In the genomic region with DNA sequence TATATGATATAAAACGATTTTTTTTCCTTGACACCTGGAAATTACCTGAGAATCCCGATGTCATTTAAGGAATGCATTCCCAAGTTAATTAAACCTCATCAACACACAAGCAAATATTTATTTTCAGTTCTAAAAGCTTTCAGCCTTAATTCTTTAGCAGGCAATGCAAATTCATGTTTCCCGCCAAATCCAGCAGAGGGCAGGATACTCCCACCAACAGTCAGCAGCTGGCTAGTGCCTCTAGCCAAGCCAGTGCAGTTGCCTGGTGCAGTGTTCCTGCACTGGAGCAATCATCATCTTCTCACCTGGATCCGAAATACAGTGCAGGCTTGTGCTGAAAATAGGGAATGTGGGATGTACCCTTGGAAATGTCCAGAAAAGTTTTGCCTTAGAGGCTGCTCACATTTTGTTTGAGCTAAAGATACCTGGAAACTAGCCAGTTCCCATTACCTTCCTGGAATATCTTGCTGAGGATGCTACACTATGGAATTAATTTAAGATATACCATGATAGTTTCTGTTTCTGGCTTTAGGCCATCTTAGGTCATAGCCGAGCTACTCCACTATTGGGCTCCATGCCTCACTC, we compare ENCODE assay signal across 8 cellular contexts. TPM values are rescaled to one million over a fixed set of nuclear protein-coding genes. Genes with fewer than 3 reads are reported as not detected.
DNase-seq lines count a peak whose midpoint lies in the region; ATAC-seq and TF ChIP-seq lines count a peak whose summit lies in the region.

No MANE protein-coding gene starts in this region.

- 13% methylated on average over 5 of the region's 5 CpGs for WGBS in hepatocyte (ENCODE audit: low lambda C conversion rate, missing lambda C conversion rate)

- no peaks in the 10 kb centered on the region for H3K9me3 ChIP-seq in ascending aorta
- no peaks in the 10 kb centered on the region for H3K9me3 ChIP-seq in hepatocyte (ENCODE audit: low read depth)

- H3K4me3 ChIP-seq in ascending aorta (no peak overlapping the region), hepatocyte (no peak overlapping the region)

- no peaks in the 10 kb centered on the region for H3K9me2 ChIP-seq in hepatocyte (replicated peaks; ENCODE audit: insufficient read depth)

- TF ChIP-seq CTCF in ascending aorta (IDR thresholded peaks at IDR 0.05), result peak; percentile 20 to 59 (median 58)
- peak; percentile 72 for TF ChIP-seq CTCF in hepatocyte (IDR thresholded peaks at IDR 0.05; ENCODE audit: poor library complexity)

- H3K27ac ChIP-seq in ascending aorta (no peak overlapping the region), hepatocyte (no peak overlapping the region)

- peak; percentile 98 for ATAC-seq in HG02623 (IDR thresholded peaks at IDR 0.05; ENCODE audit: unreplicated experiment)

- intact Hi-C loops in ascending aorta (cut with DNase I), result no loop called here

- H4K20me1 ChIP-seq in hepatocyte (ENCODE audit: insufficient read depth, poor library complexity, severe bottlenecking), result no peaks in the 10 kb centered on the region

- H3K79me2 ChIP-seq in hepatocyte, result no peaks in the 10 kb centered on the region

- H3K36me3 ChIP-seq in ascending aorta (no peaks in the 10 kb centered on the region), hepatocyte (replicated peaks; ENCODE audit: insufficient read depth, low read depth) (no peaks in the 10 kb centered on the region)

- no peak overlapping the region for H2AFZ ChIP-seq in hepatocyte

- DNase-seq in SIG-M5 treated with dmso at 0.1 percent for 504 hours (lab: John Stamatoyannopoulos, UW; ENCODE audit: unreplicated experiment) (peak; percentile 60), SIG-M5 (lab: John Stamatoyannopoulos, UW) (no peak), NCI-H1092 (lab: John Stamatoyannopoulos, UW) (peak; percentile 1), T-helper 22 cell (ENCODE audit: low read depth) (peak; percentile 30), ascending aorta (ENCODE audit: low spot score in 2 of 2) (peak in 1 of 2 donors; percentile 71), hepatocyte (ENCODE audit: low spot score) (peak; percentile 79), smooth muscle cell of the brain vasculature (ENCODE audit: low read depth, low spot score) (peak; percentile 37)

- no peak overlapping the region for H3K4me2 ChIP-seq in hepatocyte

- H3K27me3 ChIP-seq in ascending aorta (no peaks in the 10 kb centered on the region), hepatocyte (no peaks in the 10 kb centered on the region)

- H3K4me1 ChIP-seq in ascending aorta (no peaks in the 10 kb centered on the region), hepatocyte (ENCODE audit: insufficient read depth) (no peaks in the 10 kb centered on the region)

RNA-seq across cellular contexts. Expression of gene CYTIP, which starts 48.4 kb away (rescaled TPM):
- 5.5 TPM for total RNA-seq in ascending aorta
- total RNA-seq in hepatocyte, result 3.7 and 4.0 TPM in 2 replicates
- 0.28 and 1.6 TPM in 2 replicates for polyA plus RNA-seq in hepatocyte
